Comparison of ENCODE assay signal across 1 cellular context in genomic region chr5:150139334-150139733, GRCh38.
TF ChIP-seq lines count a peak whose summit lies in the region.

No MANE protein-coding gene starts in this region.

TF ChIP-seq in WTC11, 78 proteins besides CTCF, POLR2A, EP300 and RAD21 (continued from another document):
- TF ChIP-seq ARID4B (CRISPR knock-in tag; IDR thresholded peaks at IDR 0.05; ENCODE audit: borderline replicate concordance), result no peak
